ENCODE assay signal across 27 cellular contexts in genomic region chr18:80178935-80179818, GRCh38.
DNase-seq lines count a peak whose midpoint lies in the region; ATAC-seq, FAIRE-seq and TF ChIP-seq lines count a peak whose summit lies in the region.
"Had no signal": no experiment of that assay in that cellular context is flagged by ENCODE, and none has a peak within 500 bp of the region (broad histone marks: within the 10 kb centered on the region; RNA-seq: fewer than 3 reads in every experiment).

No MANE protein-coding gene starts in this region.

- H3K27me3 Mint-ChIP-seq in MCF 10A (ENCODE audit: insufficient read depth, unreplicated experiment): no peaks in the 10 kb centered on the region
- H3K27me3 Mint-ChIP-seq in T-helper 2 cell treated with Interferon-gamma antibody and Interleukin-4, amounts not matched to agents 5 μg/mL and 100 μg/mL, for 36 hours (ENCODE audit: low read depth): peaks cover 15% of the 10 kb centered on the region
- H3K27me3 Mint-ChIP-seq in activated naive CD8-positive, alpha-beta T cell treated with anti-CD3 and anti-CD28 coated beads for 36 hours: peaks cover 6% of the 10 kb centered on the region

- in situ Hi-C loops in KBM-7 (cut with MboI; ENCODE audit: low pct_unique_long_range_greater_than_20kb, low sequenced_read_pairs): no loop called here

- DNase-seq in MCF 10A (ENCODE audit: unreplicated experiment) (peak; percentile 65), kidney (peak; percentile 60), upper lobe of right lung (peak; percentile 57), KBM-7 (no peak)
- no peak for DNase-seq in stimulated activated CD4-positive, alpha-beta T cell treated with anti-CD3 and anti-CD28 coated beads, Interleukin-4, amount 100 ng/mL, for 4 hours
- DNase-seq in T-helper 2 cell treated with Interferon-gamma antibody and Interleukin-4, amounts not matched to agents 5 μg/mL and 100 μg/mL, for 36 hours (ENCODE audit: low spot score): no peak
- DNase-seq in activated naive CD8-positive, alpha-beta T cell treated with anti-CD3 and anti-CD28 coated beads for 36 hours: no peak
- DNase-seq: activated CD8-positive, alpha-beta T cell treated with anti-CD3 and anti-CD28 coated beads, Interleukin-2, amount 10 ng/mL, durations not matched to agents 7 days and 5 days; activated T-cell treated with anti-CD3 and anti-CD28 coated beads for 4 hours; anterior cingulate cortex; cortex of kidney; glutamatergic neuron; lower lobe of right lung; NCI-H1105 treated with DMSO at 0.1 percent for 48 hours; NCI-H1930; NCI-H2227 treated with DMSO at 0.1 percent for 48 hours; NCI-H774; upper lobe of left lung had no signal

- no peak overlapping the region for H3K27ac Mint-ChIP-seq in MCF 10A (ENCODE audit: low read depth, unreplicated experiment)
- H3K27ac Mint-ChIP-seq in T-helper 2 cell treated with Interferon-gamma antibody and Interleukin-4, amounts not matched to agents 5 μg/mL and 100 μg/mL, for 36 hours: no peak overlapping the region
- no peak overlapping the region for H3K27ac Mint-ChIP-seq in activated naive CD8-positive, alpha-beta T cell treated with anti-CD3 and anti-CD28 coated beads for 36 hours
- H3K27ac Mint-ChIP-seq: activated CD8-positive, alpha-beta T cell treated with anti-CD3 and anti-CD28 coated beads, Interleukin-2, amount 10 ng/mL, durations not matched to agents 7 days and 5 days; activated naive CD4-positive, alpha-beta T cell treated with anti-CD3 and anti-CD28 coated beads, Interleukin-2, amount 50 U/mL, for 72 hours; CD14-positive monocyte; IgD-negative memory B cell; natural killer cell treated with Interleukin-12 subunit alpha and Interleukin-12 subunit beta and Interleukin-15 and Interleukin-18, amount 100 ng/mL, for 72 hours had no signal

- peaks cover 12% of the 10 kb centered on the region for H3K36me3 Mint-ChIP-seq in MCF 10A (ENCODE audit: insufficient read depth, unreplicated experiment)
- H3K36me3 Mint-ChIP-seq in T-helper 2 cell treated with Interferon-gamma antibody and Interleukin-4, amounts not matched to agents 5 μg/mL and 100 μg/mL, for 36 hours (ENCODE audit: low read depth): no peaks in the 10 kb centered on the region
- no peaks in the 10 kb centered on the region for H3K36me3 Mint-ChIP-seq in activated naive CD8-positive, alpha-beta T cell treated with anti-CD3 and anti-CD28 coated beads for 36 hours
- H3K36me3 Mint-ChIP-seq: activated naive CD4-positive, alpha-beta T cell treated with anti-CD3 and anti-CD28 coated beads, Interleukin-2, amount 50 U/mL, for 72 hours; CD14-positive monocyte; IgD-negative memory B cell; natural killer cell treated with Interleukin-12 subunit alpha and Interleukin-12 subunit beta and Interleukin-15 and Interleukin-18, amount 100 ng/mL, for 72 hours had no signal

- H3K9me3 Mint-ChIP-seq in MCF 10A (ENCODE audit: unreplicated experiment): no peaks in the 10 kb centered on the region
- no peaks in the 10 kb centered on the region for H3K9me3 Mint-ChIP-seq in T-helper 2 cell treated with Interferon-gamma antibody and Interleukin-4, amounts not matched to agents 5 μg/mL and 100 μg/mL, for 36 hours
- no peaks in the 10 kb centered on the region for H3K9me3 Mint-ChIP-seq in activated naive CD8-positive, alpha-beta T cell treated with anti-CD3 and anti-CD28 coated beads for 36 hours
- H3K9me3 Mint-ChIP-seq: activated naive CD4-positive, alpha-beta T cell treated with anti-CD3 and anti-CD28 coated beads, Interleukin-2, amount 50 U/mL, for 72 hours; natural killer cell treated with Interleukin-12 subunit alpha and Interleukin-12 subunit beta and Interleukin-15 and Interleukin-18, amount 100 ng/mL, for 72 hours had no signal

- CTCF ChIA-PET in MCF 10A (lab: Yijun Ruan, JAX): interaction anchor here (0.9 to 5.5 kb wide), 6 partner anchors 9 to 78 kb away, joined by 3 to 36 read pairs (median 7); no protein-coding TSS in a partner anchor

- intact Hi-C loops in MCF 10A (cut with micrococcal nuclease): no loop called here
- intact Hi-C loops in kidney (cut with DNase I): no loop called here
- intact Hi-C loops in upper lobe of right lung (cut with DNase I): no loop called here

- no peak overlapping the region for H3K9ac ChIP-seq in kidney (ENCODE audit: low read length in 2 of 2)

- H3K9me3 ChIP-seq in kidney (ENCODE audit: control insufficient read depth in 1 of 2, low read length in 2 of 2): no peaks in the 10 kb centered on the region
- no peaks in the 10 kb centered on the region for H3K9me3 ChIP-seq in upper lobe of right lung
- H3K9me3 ChIP-seq: lower lobe of right lung, mucosa of descending colon, right atrium auricular region, upper lobe of left lung had no signal

- peak; percentile 2 for ATAC-seq in HG02798 (IDR thresholded peaks at IDR 0.05; ENCODE audit: poor library complexity, unreplicated experiment)
- no peak for ATAC-seq in upper lobe of right lung
- ATAC-seq: activated CD8-positive, alpha-beta T cell treated with anti-CD3 and anti-CD28 coated beads, Interleukin-2, amount 10 ng/mL, durations not matched to agents 7 days and 5 days; activated naive CD4-positive, alpha-beta T cell treated with anti-CD3 and anti-CD28 coated beads, Interleukin-2, amount 50 U/mL, for 72 hours; lower lobe of right lung; natural killer cell treated with Interleukin-12 subunit alpha and Interleukin-12 subunit beta and Interleukin-15 and Interleukin-18, amount 100 ng/mL, for 72 hours; SK-N-SH treated with all-trans-retinoic acid at 6 μM for 48 hours had no signal

- no peak overlapping the region for H3K27ac ChIP-seq in kidney (ENCODE audit: low read depth in 2 of 2, low read length in 2 of 2)
- H3K27ac ChIP-seq in upper lobe of right lung: no peak overlapping the region
- H3K27ac ChIP-seq: lower lobe of right lung, right atrium auricular region, upper lobe of left lung had no signal

- peak overlapping the region; percentile 6 for H3K4me3 Mint-ChIP-seq in MCF 10A (ENCODE audit: unreplicated experiment)
- H3K4me3 Mint-ChIP-seq in T-helper 2 cell treated with Interferon-gamma antibody and Interleukin-4, amounts not matched to agents 5 μg/mL and 100 μg/mL, for 36 hours: no peak overlapping the region
- no peak overlapping the region for H3K4me3 Mint-ChIP-seq in activated naive CD8-positive, alpha-beta T cell treated with anti-CD3 and anti-CD28 coated beads for 36 hours
- H3K4me3 Mint-ChIP-seq: activated CD8-positive, alpha-beta T cell treated with anti-CD3 and anti-CD28 coated beads, Interleukin-2, amount 10 ng/mL, durations not matched to agents 7 days and 5 days; CD14-positive monocyte; IgD-negative memory B cell; natural killer cell treated with Interleukin-12 subunit alpha and Interleukin-12 subunit beta and Interleukin-15 and Interleukin-18, amount 100 ng/mL, for 72 hours had no signal

- POLR2A ChIA-PET in MCF 10A (lab: Yijun Ruan, JAX): interaction anchor here (0.7 to 2.3 kb wide), 3 partner anchors 18 to 70 kb away, joined by 3 to 11 read pairs (median 4); no protein-coding TSS in a partner anchor

- peaks cover 2% of the 10 kb centered on the region for H3K27me3 ChIP-seq in upper lobe of right lung
- H3K27me3 ChIP-seq: right atrium auricular region, upper lobe of left lung had no signal

- peaks cover 0 to 2% of the 10 kb centered on the region in 2 donors for H3K4me1 ChIP-seq in kidney (ENCODE audit: control insufficient read depth in 1 of 2, insufficient read depth in 1 of 2, low read depth in 1 of 2, low read length in 2 of 2)
- H3K4me1 ChIP-seq in upper lobe of right lung: no peaks in the 10 kb centered on the region
- H3K4me1 ChIP-seq: lower lobe of right lung, right atrium auricular region, upper lobe of left lung had no signal

- H3K36me3 ChIP-seq in kidney (ENCODE audit: control insufficient read depth in 1 of 2, insufficient read depth in 2 of 2, low read length in 2 of 2): no peaks in the 10 kb centered on the region
- H3K36me3 ChIP-seq in upper lobe of right lung: no peaks in the 10 kb centered on the region
- H3K36me3 ChIP-seq: lower lobe of right lung, right atrium auricular region, upper lobe of left lung had no signal

- no TSS peak for BruUV-seq in MCF 10A (replicated peaks; lab: Mats Ljungman, UMichigan)

- FAIRE-seq in kidney (lab: Jason Lieb, UNC): no peak
- FAIRE-seq: H1 had no signal

- TF ChIP-seq CTCF in MCF 10A (IDR thresholded peaks at IDR 0.05; ENCODE audit: unreplicated experiment) (no peak), kidney (IDR thresholded peaks at IDR 0.05; ENCODE audit: borderline replicate concordance, extremely low read depth, insufficient read depth) (no peak), upper lobe of right lung (IDR thresholded peaks at IDR 0.05) (no peak)

- peaks cover 22% of the 10 kb centered on the region for H3K4me1 Mint-ChIP-seq in MCF 10A (ENCODE audit: insufficient read depth, unreplicated experiment)
- peaks cover 8% of the 10 kb centered on the region for H3K4me1 Mint-ChIP-seq in T-helper 2 cell treated with Interferon-gamma antibody and Interleukin-4, amounts not matched to agents 5 μg/mL and 100 μg/mL, for 36 hours (ENCODE audit: low read depth)
- H3K4me1 Mint-ChIP-seq in activated naive CD8-positive, alpha-beta T cell treated with anti-CD3 and anti-CD28 coated beads for 36 hours: peaks cover 12% of the 10 kb centered on the region
- H3K4me1 Mint-ChIP-seq: CD14-positive monocyte had no signal

- H3K4me3 ChIP-seq in kidney (ENCODE audit: low read length in 2 of 2) (no peak overlapping the region), upper lobe of right lung (no peak overlapping the region)
- H3K4me3 ChIP-seq: lower lobe of right lung, mucosa of descending colon, right atrium auricular region, upper lobe of left lung had no signal

Comparison
In these comparisons a context has a peak if more than half of its experiments do, and no peak if none do; other contexts are left out.
1. DNase-seq: peak in MCF 10A (single experiment), kidney (single experiment) and upper lobe of right lung (single experiment); none in stimulated activated CD4-positive, alpha-beta T cell treated with anti-CD3 and anti-CD28 coated beads, Interleukin-4, amount 100 ng/mL, for 4 hours (0 of 2), T-helper 2 cell treated with Interferon-gamma antibody and Interleukin-4, amounts not matched to agents 5 μg/mL and 100 μg/mL, for 36 hours (single experiment), KBM-7 (single experiment) and activated naive CD8-positive, alpha-beta T cell treated with anti-CD3 and anti-CD28 coated beads for 36 hours (single experiment).